Comparison of ENCODE assay signal across 1 cellular context in genomic region chr6:44127186-44128019, GRCh38.
TF ChIP-seq lines count a peak whose summit lies in the region.

Gene MRPL14 (minus strand): TSS chr6:44127452. CDS start chr6:44116611, 10,841 bp downstream.
Gene TMEM63B (plus strand): TSS chr6:44127554. CDS start chr6:44134585, 7,031 bp downstream.

TF ChIP-seq in K562, 482 proteins besides CTCF, POLR2A, EP300 and RAD21 (continued from another document):
- TF ChIP-seq ZNF740 (CRISPR knock-in tag; IDR thresholded peaks at IDR 0.05), result no peak
- peak in 1 of 2 experiments; percentile 93; a peak in 2 of 4 replicates for TF ChIP-seq ZNF740 (tag; IDR thresholded peaks at IDR 0.05)
- 0 out of 2 replicates have a peak, but pooled peaks have one; percentile 33 for TF ChIP-seq NCOR1 (IDR thresholded peaks at IDR 0.05)
- peak; percentile 50; the same call in 1 of the 2 replicates for TF ChIP-seq NFIC (IDR thresholded peaks at IDR 0.05)
